31 cellular contexts compared by ENCODE assay signal in the genomic region with DNA sequence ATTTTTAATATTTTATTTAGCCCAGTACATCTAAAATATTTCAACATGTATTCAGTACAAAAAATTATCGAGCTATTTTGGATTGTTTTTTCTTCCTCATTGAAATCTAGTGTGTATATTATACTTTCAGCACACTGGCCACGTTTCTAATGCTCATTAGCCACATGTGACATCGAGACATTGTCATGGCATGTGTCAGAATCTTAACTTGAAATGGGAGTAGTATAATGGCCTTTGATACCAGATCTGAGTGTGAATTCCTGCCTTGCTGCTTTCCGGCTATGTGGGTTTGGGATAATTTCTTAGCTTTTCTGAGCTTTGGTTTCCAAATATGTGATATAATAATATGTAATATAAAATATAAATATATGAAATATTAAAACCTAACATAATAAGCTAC.
"Had no signal": no experiment of that assay in that cellular context is flagged by ENCODE, and none has a peak within 500 bp of the region (broad histone marks: within the 10 kb centered on the region; RNA-seq: fewer than 3 reads in every experiment).

No MANE protein-coding gene starts in this region.

- H3K9me3 ChIP-seq: colonic mucosa, heart left ventricle had no signal

- H3K9me3 Mint-ChIP-seq: activated B cell treated with CpG ODN at 0.5 μM for 24 hours; activated CD8-positive, alpha-beta T cell treated with anti-CD3 and anti-CD28 coated beads for 36 hours; activated T-cell treated with anti-CD3 and anti-CD28 coated beads, Interleukin-2, amount 50 U/mL, for 4 hours; activated T-helper 17 cell treated with anti-CD3 and anti-CD28 coated beads, Interleukin-2, amount 50 U/mL, for 72 hours had no signal

- H3K4me1 Mint-ChIP-seq: activated B cell treated with CpG ODN at 0.5 μM for 24 hours; activated T-helper 17 cell treated with anti-CD3 and anti-CD28 coated beads, Interleukin-2, amount 50 U/mL, for 72 hours had no signal

- H3K4me3 ChIP-seq: colonic mucosa, heart left ventricle had no signal

- H3K4me3 Mint-ChIP-seq: activated B cell treated with CpG ODN at 0.5 μM for 24 hours; activated CD8-positive, alpha-beta T cell treated with anti-CD3 and anti-CD28 coated beads for 36 hours; activated naive CD8-positive, alpha-beta T cell; activated T-cell treated with anti-CD3 and anti-CD28 coated beads, Interleukin-2, amount 50 U/mL, for 4 hours; activated T-helper 17 cell treated with anti-CD3 and anti-CD28 coated beads, Interleukin-2, amount 50 U/mL, for 72 hours had no signal

- ATAC-seq: activated CD4-positive, CD25-positive, alpha-beta regulatory T cell treated with anti-CD3 and anti-CD28 coated beads, Interleukin-2, amount 50 U/mL, for 24 hours; activated CD8-positive, alpha-beta T cell treated with anti-CD3 and anti-CD28 coated beads for 36 hours; activated T-cell treated with anti-CD3 and anti-CD28 coated beads, Interleukin-2, amount 50 U/mL, for 4 hours; activated T-helper 17 cell treated with anti-CD3 and anti-CD28 coated beads, Interleukin-2, amount 50 U/mL, for 72 hours; esophagus mucosa; heart left ventricle had no signal

- H3K36me3 ChIP-seq: colonic mucosa had no signal

- H3K27me3 Mint-ChIP-seq: activated B cell treated with CpG ODN at 0.5 μM for 24 hours; activated CD8-positive, alpha-beta T cell treated with anti-CD3 and anti-CD28 coated beads for 36 hours; activated naive CD8-positive, alpha-beta T cell; activated T-helper 17 cell treated with anti-CD3 and anti-CD28 coated beads, Interleukin-2, amount 50 U/mL, for 72 hours had no signal

- H3K27ac ChIP-seq: brain microvascular endothelial cell, colonic mucosa, heart left ventricle, WERI-Rb-1 had no signal

- H3K27me3 ChIP-seq: brain microvascular endothelial cell, colonic mucosa, heart left ventricle had no signal

- H3K27ac Mint-ChIP-seq: activated B cell treated with CpG ODN at 0.5 μM for 24 hours; activated CD8-positive, alpha-beta T cell treated with anti-CD3 and anti-CD28 coated beads for 36 hours; activated naive CD8-positive, alpha-beta T cell; activated T-helper 17 cell treated with anti-CD3 and anti-CD28 coated beads, Interleukin-2, amount 50 U/mL, for 72 hours had no signal

- H3K4me1 ChIP-seq: colonic mucosa had no signal

- DNase-seq: activated B cell treated with CpG ODN at 0.5 μM for 24 hours; activated CD4-positive, alpha-beta T cell treated with anti-CD3 and anti-CD28 coated beads for 48 hours; activated CD4-positive, alpha-beta T cell treated with anti-CD3 and anti-CD28 coated beads, Interleukin-2, amount 50 U/mL, for 1 hour; activated CD4-positive, alpha-beta T cell treated with anti-CD3 and anti-CD28 coated beads, Interleukin-2, amount 50 U/mL, for 48 hours; activated CD8-positive, alpha-beta memory T cell treated with anti-CD3 and anti-CD28 coated beads for 24 hours; activated CD8-positive, alpha-beta T cell treated with anti-CD3 and anti-CD28 coated beads for 36 hours; activated effector memory CD4-positive, alpha-beta T cell treated with Interleukin-2 at 50 U/mL for 16 hours; activated gamma-delta T cell treated with Interleukin-2 at 50 U/mL for 16 hours; activated naive CD4-positive, alpha-beta T cell treated with anti-CD3 and anti-CD28 coated beads, Interleukin-2, amount 50 U/mL, for 16 hours; activated naive CD4-positive, alpha-beta T cell treated with Interleukin-2 at 50 U/mL for 16 hours; activated T-cell treated with anti-CD3 and anti-CD28 coated beads, Interleukin-2, amount 50 U/mL, for 4 hours; amniotic stem cell; anterior cingulate cortex; brain microvascular endothelial cell; caudate nucleus; cerebellar nuclear complex; colonic mucosa; effector CD8-positive, alpha-beta T cell; foreskin fibroblast; glutamatergic neuron; heart left ventricle; T-helper 2 cell; WERI-Rb-1 had no signal

- FAIRE-seq: bronchial epithelial cell, endometrium, frontal cortex, TTC549 had no signal
